ENCODE assay signal across 25 cellular contexts in the genomic region with DNA sequence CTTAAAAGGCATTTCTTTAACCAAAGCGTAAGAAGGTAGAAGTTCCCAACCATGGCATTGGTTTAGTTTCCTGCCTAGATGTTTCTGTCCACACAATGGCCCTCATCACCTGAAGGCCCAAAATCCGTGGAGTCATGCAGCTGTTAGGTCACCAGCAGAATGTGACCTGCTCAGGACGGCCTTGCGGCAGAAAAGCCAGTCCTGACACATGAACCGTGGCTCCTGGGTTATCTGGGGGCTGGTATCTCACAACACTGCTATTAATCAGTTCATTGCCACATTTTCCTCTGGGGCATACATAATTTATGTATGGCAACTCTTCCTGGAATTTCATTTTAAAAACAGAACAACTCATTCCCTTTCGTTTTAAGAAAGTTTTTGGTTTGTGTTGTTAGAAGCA.
"Had no signal": no experiment of that assay in that cellular context is flagged by ENCODE, and none has a peak within 500 bp of the region (broad histone marks: within the 10 kb centered on the region; RNA-seq: fewer than 3 reads in every experiment).

No MANE protein-coding gene starts in this region.

- H3K4me1 ChIP-seq: colonic mucosa, esophagus squamous epithelium, heart right ventricle, lower lobe of right lung, right lobe of liver, tibial nerve, upper lobe of right lung, uterus had no signal

- H3K36me3 Mint-ChIP-seq: natural killer cell; stimulated activated naive B cell treated with anti-CD40 and anti-IgM and Interleukin-4, amounts not matched to agents 10 μg/mL and 1 μg/mL and 100 μg/mL, for 72 hours had no signal

- DNase-seq: colonic mucosa; effector memory CD4-positive, alpha-beta T cell; erythroblast; esophagus squamous epithelium; foreskin melanocyte; glutamatergic neuron; heart right ventricle; hippocampal formation; left colon; left ventricle myocardium superior; lower lobe of right lung; natural killer cell; occipital lobe; ovary; right lobe of liver; small intestine; stimulated activated CD4-positive, alpha-beta T cell treated with anti-CD3 and anti-CD28 coated beads, Interleukin-15, amount 100 ng/mL, for 24 hours; stimulated activated CD4-positive, alpha-beta T cell treated with anti-CD3 and anti-CD28 coated beads, Interleukin-2, amount 100 ng/mL, for 48 hours; stimulated activated naive B cell treated with anti-CD40 and anti-IgM and Interleukin-4, amounts not matched to agents 10 μg/mL and 1 μg/mL and 100 μg/mL, for 72 hours; upper lobe of right lung; uterus had no signal

- H3K27ac ChIP-seq: colonic mucosa, esophagus squamous epithelium, heart right ventricle, lower lobe of right lung, ovary, right lobe of liver, thoracic aorta, tibial nerve, upper lobe of right lung, uterus had no signal

- H3K4me1 Mint-ChIP-seq: natural killer cell; stimulated activated naive B cell treated with anti-CD40 and anti-IgM and Interleukin-4, amounts not matched to agents 10 μg/mL and 1 μg/mL and 100 μg/mL, for 72 hours had no signal

- H3K27me3 ChIP-seq: colonic mucosa, esophagus squamous epithelium, heart right ventricle, ovary, right lobe of liver, tibial nerve, upper lobe of right lung, uterus had no signal

- H3K4me3 Mint-ChIP-seq: dendritic cell treated with granulocyte-macrophage colony-stimulating factor and Interleukin-4, amounts not matched to agents 40 ng/mL and 50 ng/mL, for 4 days; natural killer cell; stimulated activated naive B cell treated with anti-CD40 and anti-IgM and Interleukin-4, amounts not matched to agents 10 μg/mL and 1 μg/mL and 100 μg/mL, for 72 hours; stimulated activated naive CD8-positive, alpha-beta T cell treated with anti-CD3 and anti-CD28 coated beads, Interleukin-15, Interleukin-2, amounts not matched to agents 100 ng/mL and 50 ng/mL, for 24 hours had no signal

- H3K27me3 Mint-ChIP-seq: dendritic cell treated with granulocyte-macrophage colony-stimulating factor and Interleukin-4, amounts not matched to agents 40 ng/mL and 50 ng/mL, for 4 days; stimulated activated naive B cell treated with anti-CD40 and anti-IgM and Interleukin-4, amounts not matched to agents 10 μg/mL and 1 μg/mL and 100 μg/mL, for 72 hours; stimulated activated naive CD8-positive, alpha-beta T cell treated with anti-CD3 and anti-CD28 coated beads, Interleukin-15, Interleukin-2, amounts not matched to agents 100 ng/mL and 50 ng/mL, for 24 hours had no signal

- H3K27ac Mint-ChIP-seq: dendritic cell treated with granulocyte-macrophage colony-stimulating factor and Interleukin-4, amounts not matched to agents 40 ng/mL and 50 ng/mL, for 4 days; natural killer cell; stimulated activated naive B cell treated with anti-CD40 and anti-IgM and Interleukin-4, amounts not matched to agents 10 μg/mL and 1 μg/mL and 100 μg/mL, for 72 hours; stimulated activated naive CD8-positive, alpha-beta T cell treated with anti-CD3 and anti-CD28 coated beads, Interleukin-15, Interleukin-2, amounts not matched to agents 100 ng/mL and 50 ng/mL, for 24 hours had no signal

- H3K9me3 ChIP-seq: colonic mucosa, ovary, right lobe of liver, upper lobe of right lung, uterus had no signal
